10 cellular contexts compared by ENCODE assay signal in the genomic region with DNA sequence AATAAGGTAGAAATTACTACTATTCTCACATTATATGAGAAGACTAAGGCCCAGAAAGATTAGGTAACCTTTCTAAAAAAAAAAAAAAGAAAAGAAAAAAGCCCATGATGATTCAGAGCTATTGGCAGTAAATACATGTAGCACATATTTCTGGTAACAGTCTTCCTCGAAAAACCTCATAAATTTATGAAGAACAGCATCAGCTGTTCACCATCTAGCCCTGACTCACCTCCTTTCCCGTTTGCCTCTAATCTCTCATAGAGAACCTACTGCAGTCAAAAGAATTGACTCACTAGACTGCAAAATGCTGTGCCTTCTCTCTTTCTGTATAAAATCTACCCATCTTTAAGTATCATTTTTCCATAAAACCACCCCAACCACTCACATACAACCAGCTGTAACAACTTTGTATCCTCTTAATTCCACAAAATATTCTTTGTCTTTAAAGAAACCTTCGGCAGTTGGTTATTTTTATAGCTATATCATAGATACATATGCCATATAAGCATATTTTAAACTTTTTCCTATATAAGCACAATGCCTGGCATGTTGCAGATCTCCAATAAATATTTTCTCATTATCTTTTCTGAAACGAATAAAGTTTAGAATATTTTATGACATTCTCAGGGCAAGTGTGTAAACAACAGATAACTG.
A peak's percentile ranks its signal among the peaks of the same experiment; 100 is the strongest.
DNase-seq lines count a peak whose midpoint lies in the region; ATAC-seq, FAIRE-seq and TF ChIP-seq lines count a peak whose summit lies in the region.
"Had no signal": no experiment of that assay in that cellular context is flagged by ENCODE, and none has a peak within 500 bp of the region (broad histone marks: within the 10 kb centered on the region; RNA-seq: fewer than 3 reads in every experiment).

No MANE protein-coding gene starts in this region.

- H3K9ac ChIP-seq in mammary epithelial cell (ENCODE audit: insufficient read depth, low read length) (no peak overlapping the region), neural cell (ENCODE audit: low read length) (peak overlapping the region; percentile 58), neuronal stem cell (ENCODE audit: low read depth, low read length, poor library complexity) (no peak overlapping the region)

- no peaks in the 10 kb centered on the region for H3K79me2 ChIP-seq in mammary epithelial cell (ENCODE audit: insufficient read depth, low read length)
- H3K79me2 ChIP-seq in neural cell (replicated peaks; ENCODE audit: insufficient read depth, low read length) = no peaks in the 10 kb centered on the region

- H3K14ac ChIP-seq in neuronal stem cell (ENCODE audit: low read length) = no peak overlapping the region

- TF ChIP-seq RAD21 in neural cell (conservative IDR thresholded peaks at IDR 0.05) = no peak

- no peak overlapping the region for H4K8ac ChIP-seq in neuronal stem cell (ENCODE audit: low read depth, low read length)

- H3K36me3 ChIP-seq in mammary epithelial cell (ENCODE audit: insufficient read depth, low read length) = no peaks in the 10 kb centered on the region
- H3K36me3 ChIP-seq in neural cell (ENCODE audit: insufficient read depth, low read length) = no peaks in the 10 kb centered on the region
- H3K36me3 ChIP-seq in neuronal stem cell (replicated peaks in 1 of 2; ENCODE audit: control insufficient read depth in 2 of 2, insufficient read depth in 2 of 2, low read length in 2 of 2) = no peaks in the 10 kb centered on the region
- H3K36me3 ChIP-seq in BE2C = no peaks in the 10 kb centered on the region

- intact Hi-C loops in mammary epithelial cell (cut with micrococcal nuclease) = no loop called here

- H3K4me3 ChIP-seq in mammary epithelial cell (replicated peaks in 1 of 3; ENCODE audit: insufficient read depth in 1 of 3, low read depth in 2 of 3, low read length in 3 of 3) (no peak overlapping the region), neural cell (ENCODE audit: low read length) (peak overlapping the region; percentile 58), neuronal stem cell (ENCODE audit: low read length in 2 of 2) (no peak overlapping the region), BE2C (ENCODE audit: low read depth, low read length) (no peak overlapping the region)

- peak; percentile 85 for DNase-seq in AG20443 (ENCODE audit: low spot score)
- peak; percentile 36 for DNase-seq in HTR-8/SVneo (ENCODE audit: insufficient read length, low spot score)
- DNase-seq in mammary epithelial cell = peak; percentile 86
- DNase-seq in neuronal stem cell (ENCODE audit: low spot score) = no peak
- no peak for DNase-seq in frontal cortex (ENCODE audit: low spot score in 2 of 2)
- DNase-seq in BE2C = no peak
- DNase-seq: activated gamma-delta T cell treated with Interleukin-2 at 50 U/mL for 16 hours, NCI-H1930 had no signal

- no peaks in the 10 kb centered on the region for H3K79me1 ChIP-seq in neuronal stem cell (ENCODE audit: low read depth, low read length)

- dilution Hi-C loops in mammary epithelial cell (cut with HindIII; ENCODE audit: low sequenced_read_pairs) = no loop called here

- ATAC-seq in GM18861 (IDR thresholded peaks at IDR 0.05; ENCODE audit: unreplicated experiment) = no peak

- FAIRE-seq in HTR-8/SVneo (lab: Jason Lieb, UNC) (no peak), frontal cortex (lab: Jason Lieb, UNC) (no peak)

- H3K4ac ChIP-seq in neuronal stem cell (ENCODE audit: low read length) = no peak overlapping the region

- H2AK5ac ChIP-seq in neuronal stem cell (ENCODE audit: low read depth, low read length) = no peak overlapping the region

- H2BK12ac ChIP-seq in neuronal stem cell (ENCODE audit: low read length) = no peak overlapping the region

- H2BK15ac ChIP-seq in neuronal stem cell (ENCODE audit: low read length) = no peak overlapping the region

- H2BK120ac ChIP-seq in neuronal stem cell (ENCODE audit: low read depth, low read length) = no peak overlapping the region

- H3K9me3 ChIP-seq in mammary epithelial cell (replicated peaks; ENCODE audit: insufficient read depth, low read length) (no peaks in the 10 kb centered on the region), neural cell (ENCODE audit: low read length) (no peaks in the 10 kb centered on the region), neuronal stem cell (replicated peaks in 1 of 2; ENCODE audit: control insufficient read depth in 2 of 2, insufficient read depth in 1 of 2, low read depth in 1 of 2, low read length in 2 of 2) (no peaks in the 10 kb centered on the region), BE2C (no peaks in the 10 kb centered on the region)

- H3K9me2 ChIP-seq in neural cell (ENCODE audit: insufficient read depth, low read length) = no peaks in the 10 kb centered on the region

- no peak overlapping the region for H2BK5ac ChIP-seq in neuronal stem cell (ENCODE audit: low read length)

- no peak overlapping the region for H4K91ac ChIP-seq in neuronal stem cell (ENCODE audit: low read depth, low read length, poor library complexity)

- H2AFZ ChIP-seq in mammary epithelial cell (ENCODE audit: low read depth, low read length) (no peak overlapping the region), neural cell (ENCODE audit: low read depth, low read length) (no peak overlapping the region), neuronal stem cell (ENCODE audit: low read length) (no peak overlapping the region)

- no peaks in the 10 kb centered on the region for H3K4me1 ChIP-seq in mammary epithelial cell (ENCODE audit: insufficient read depth, low read length)
- peaks cover 0 to 3% of the 10 kb centered on the region in 2 donors for H3K4me1 ChIP-seq in neuronal stem cell (ENCODE audit: control insufficient read depth in 2 of 2, insufficient read depth in 1 of 2, low read depth in 1 of 2, low read length in 2 of 2)
- no peaks in the 10 kb centered on the region for H3K4me1 ChIP-seq in BE2C

- no TSS peak for BruUV-seq in mammary epithelial cell (replicated peaks; lab: Mats Ljungman, UMichigan)

- H4K20me1 ChIP-seq in mammary epithelial cell (ENCODE audit: insufficient read depth, low read length) (no peaks in the 10 kb centered on the region), neural cell (ENCODE audit: insufficient read depth) (no peaks in the 10 kb centered on the region)

- 21% methylated on average over 4 of the region's 4 CpGs for WGBS in mammary epithelial cell (ENCODE audit: low coverage, missing lambda C conversion rate)
- WGBS in neuronal stem cell (ENCODE audit: extremely low coverage in 2 of 2, insufficient read length in 2 of 2, insufficient replicate concordance in 1 of 2), 2 donors = no CpG with 5 or more reads among the region's 4 CpGs

- TF ChIP-seq CTCF in mammary epithelial cell (conservative IDR thresholded peaks at IDR 0.05 in 1 of 2, IDR thresholded peaks at IDR 0.05 in 1 of 2; ENCODE audit: extremely low read depth in 1 of 2, insufficient read depth in 1 of 2, low read depth in 1 of 2, low read length in 2 of 2) = no peak
- no peak for TF ChIP-seq CTCF in neural cell (IDR thresholded peaks at IDR 0.05; ENCODE audit: poor library complexity, severe bottlenecking)
- TF ChIP-seq CTCF in BE2C (IDR thresholded peaks at IDR 0.05; ENCODE audit: low read depth, low read length) = no peak

- H3K27ac ChIP-seq in mammary epithelial cell (ENCODE audit: insufficient read depth, low read depth, low read length) (no peak overlapping the region), neural cell (ENCODE audit: low read length) (peak overlapping the region; percentile 14), neuronal stem cell (replicated peaks; ENCODE audit: low read length) (no peak overlapping the region)

- CTCF ChIA-PET in mammary epithelial cell (lab: Charles Lee; ENCODE audit: low non-redundant PET) = no interaction called here

- in situ Hi-C loops in mammary epithelial cell (cut with MboI; ENCODE audit: low sequenced_read_pairs in 2 of 2) = no loop called here

- TF ChIP-seq EP300 in neural cell (conservative IDR thresholded peaks at IDR 0.05; ENCODE audit: poor library complexity, severe bottlenecking) = no peak

- H3F3A ChIP-seq in neural cell (ENCODE audit: insufficient read depth, low read length, poor library complexity, severe bottlenecking) = peaks cover 3% of the 10 kb centered on the region

- no peak overlapping the region for H3K18ac ChIP-seq in neuronal stem cell (ENCODE audit: low read length)

- no peak overlapping the region for H3K23ac ChIP-seq in neuronal stem cell (ENCODE audit: low read depth, low read length, poor library complexity)

- H3K27me3 ChIP-seq in mammary epithelial cell (ENCODE audit: insufficient read depth, low read length) = no peaks in the 10 kb centered on the region
- no peaks in the 10 kb centered on the region for H3K27me3 ChIP-seq in neural cell (ENCODE audit: insufficient read depth, low read depth, low read length)
- no peaks in the 10 kb centered on the region for H3K27me3 ChIP-seq in neuronal stem cell (ENCODE audit: control insufficient read depth in 3 of 3, insufficient read depth in 3 of 3, low read depth in 1 of 3, low read length in 3 of 3)
- H3K27me3 ChIP-seq in BE2C = no peaks in the 10 kb centered on the region

- H3K4me2 ChIP-seq in mammary epithelial cell (ENCODE audit: insufficient read depth, low read depth, low read length) (no peak overlapping the region), neural cell (ENCODE audit: low read length) (peak overlapping the region; percentile 54), neuronal stem cell (ENCODE audit: insufficient read depth, low read length, poor library complexity, severe bottlenecking) (no peak overlapping the region)

TF ChIP-seq in neural cell, 6 proteins besides CTCF, POLR2A, EP300 and RAD21 (continues in another document):
- TF ChIP-seq TAF1 (IDR thresholded peaks at IDR 0.05; ENCODE audit: low read depth) (no peak), SMC3 (conservative IDR thresholded peaks at IDR 0.05; ENCODE audit: poor library complexity) (no peak), EZH2 (IDR thresholded peaks at IDR 0.05; ENCODE audit: borderline replicate concordance, insufficient read depth, low read length, poor library complexity, severe bottlenecking) (no peak), POLR2AphosphoS5 (IDR thresholded peaks at IDR 0.05) (no peak), MXI1 (conservative IDR thresholded peaks at IDR 0.05; ENCODE audit: poor library complexity, severe bottlenecking) (no peak)

Comparison
In these comparisons a context has a peak if more than half of its experiments do, and no peak if none do; other contexts are left out.
1. DNase-seq: peak in AG20443 (single experiment), HTR-8/SVneo (single experiment) and mammary epithelial cell (single experiment); none in neuronal stem cell (single experiment), frontal cortex (0 of 2) and BE2C (single experiment).